ENCODE assay signal across 8 cellular contexts in the genomic region with DNA sequence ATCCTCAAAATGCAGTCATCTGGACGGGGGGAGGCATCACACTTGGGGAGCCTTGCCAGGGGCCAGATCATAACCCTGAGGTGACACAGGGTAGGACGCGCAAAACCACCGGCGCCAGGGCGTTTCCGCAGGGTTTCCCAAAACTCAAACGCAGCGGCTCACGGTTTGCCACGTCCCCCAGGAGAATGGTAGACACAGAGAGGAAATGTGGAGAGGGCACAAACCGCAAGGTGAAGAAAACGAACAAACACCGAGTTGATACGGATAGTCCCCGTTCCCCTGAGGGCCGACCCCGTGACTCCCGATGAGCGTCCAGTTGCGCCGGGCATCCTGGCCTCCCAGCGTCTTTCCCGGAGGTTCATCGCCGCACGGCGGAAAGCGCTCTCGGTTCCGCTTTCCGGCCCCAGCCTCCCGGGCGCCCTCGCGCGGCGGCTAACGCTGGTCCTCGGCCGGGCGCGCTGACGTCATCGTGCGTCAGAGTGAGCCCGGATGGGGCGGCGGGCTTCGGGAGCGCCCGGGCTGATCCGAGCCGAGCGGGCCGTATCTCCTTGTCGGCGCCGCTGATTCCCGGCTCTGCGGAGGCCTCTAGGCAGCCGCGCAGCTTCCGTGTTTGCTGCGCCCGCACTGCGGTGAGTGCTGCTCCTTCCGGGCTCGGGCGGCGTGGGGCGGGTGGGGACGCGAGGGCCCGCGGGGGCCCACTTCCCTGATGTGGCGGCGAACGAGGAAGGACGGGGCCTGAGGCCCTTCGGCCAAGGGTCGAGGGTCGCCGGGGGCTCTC. TPM values are rescaled to one million over a fixed set of nuclear protein-coding genes. Genes with fewer than 3 reads are reported as not detected.
DNase-seq lines count a peak whose midpoint lies in the region; ATAC-seq, FAIRE-seq and TF ChIP-seq lines count a peak whose summit lies in the region.

A gene (plus strand): TSS at position 467 of the 778 bp plus-strand sequence. CDS start 2,641 bp downstream, outside the sequence.

- H3K4me3 ChIP-seq in adrenal gland (peak within 1 kb of the TSS; percentile 62 to 79 (median 75)), prostate gland (peak within 1 kb of the TSS; percentile 89), urinary bladder (ENCODE audit: low read depth, low read length) (peak within 1 kb of the TSS; percentile 82)

- H3K4me1 ChIP-seq in adrenal gland (replicated peaks in 1 of 2) (peaks cover 0 to 22% of the 10 kb centered on the region in 2 donors), prostate gland (replicated peaks) (no peaks in the 10 kb centered on the region), urinary bladder (ENCODE audit: insufficient read depth) (no peaks in the 10 kb centered on the region)

- intact Hi-C loops in adrenal gland (cut with DNase I): no loop called here
- intact Hi-C loops in left cardiac atrium (cut with DNase I): loop anchor here (5.0 to 10.0 kb wide), 2 partner anchors 110 to 148 kb away; no protein-coding TSS in a partner anchor
- intact Hi-C loops in prostate gland (cut with DNase I): loop anchor here (2.0 to 10.0 kb wide), 3 partner anchors 30 to 232 kb away; a partner anchor contains a TSS

- CTCF ChIA-PET in T-cell (lab: Charles Lee): interaction anchor here (0.6 kb wide), 2 partner anchors 52 to 130 kb away, joined by 3 to 4 read pairs; no protein-coding TSS in a partner anchor

- DNase-seq in GM12891 (ENCODE audit: insufficient read length, low spot score) (peak; percentile 65), NCI-H128 (lab: John Stamatoyannopoulos, UW; ENCODE audit: unreplicated experiment) (peak; percentile 85), T-cell (peak; percentile 88 to 98 (median 94)), adrenal gland (peak; percentile 90 to 97 (median 95)), left cardiac atrium (peak; percentile 97), prostate gland (ENCODE audit: low spot score) (peak; percentile 93)

- peak within 1 kb of the TSS; percentile 99 for H3K27ac Mint-ChIP-seq in T-cell

- H3K36me3 ChIP-seq in adrenal gland (replicated peaks in 1 of 2) (peaks cover 0 to 16% of the 10 kb centered on the region in 2 donors), prostate gland (no peaks in the 10 kb centered on the region), urinary bladder (ENCODE audit: insufficient read depth) (no peaks in the 10 kb centered on the region)

- peak; percentile 94 for FAIRE-seq in GM12891 (lab: Jason Lieb, UNC)

- TF ChIP-seq CTCF in adrenal gland (IDR thresholded peaks at IDR 0.05) (peak; percentile 63 to 91 (median 74)), prostate gland (IDR thresholded peaks at IDR 0.05) (peak; percentile 72 to 98 (median 90))

- H3K27me3 ChIP-seq in adrenal gland (no peaks in the 10 kb centered on the region), prostate gland (replicated peaks; ENCODE audit: insufficient read depth) (no peaks in the 10 kb centered on the region)

- no peaks in the 10 kb centered on the region for H3K27me3 Mint-ChIP-seq in T-cell

- H3K36me3 Mint-ChIP-seq in T-cell: peaks cover 18% of the 10 kb centered on the region

- 0 to 1% (median 0%) methylated on average over 11 to 84 of the region's 84 CpGs for WGBS in adrenal gland, 4 donors
- WGBS in prostate gland: 0% methylated on average over 52 of the region's 84 CpGs
- under 1% methylated on average over 84 of the region's 84 CpGs for WGBS in urinary bladder

- H3K9me3 ChIP-seq in adrenal gland (replicated peaks in 1 of 3): no peaks in the 10 kb centered on the region
- no peaks in the 10 kb centered on the region for H3K9me3 ChIP-seq in prostate gland

- H3K9me3 Mint-ChIP-seq in T-cell: no peaks in the 10 kb centered on the region

- peak within 1 kb of the TSS; percentile 80 to 100 (median 99) for H3K27ac ChIP-seq in adrenal gland
- H3K27ac ChIP-seq in prostate gland: peak within 1 kb of the TSS; percentile 98 to 100
- H3K27ac ChIP-seq in urinary bladder (ENCODE audit: low read depth): peak within 1 kb of the TSS; percentile 95

- POLR2A ChIA-PET in T-cell (lab: Charles Lee): interaction anchor here (0.6 to 4.3 kb wide), 3 partner anchors 13 to 718 kb away, joined by 4 to 50 read pairs (median 4); no protein-coding TSS in a partner anchor

- peak within 1 kb of the TSS; percentile 92 to 98 (median 98) for H3K4me3 Mint-ChIP-seq in T-cell

- TF ChIP-seq POLR2A in GM12891 (IDR thresholded peaks at IDR 0.05; ENCODE audit: low read depth, low read length) (peak; percentile 67), adrenal gland (IDR thresholded peaks at IDR 0.05) (peak; percentile 86 to 94), prostate gland (IDR thresholded peaks at IDR 0.05) (peak; percentile 88)

- peaks cover 40 to 50% (median 50%) of the 10 kb centered on the region in 3 donors for H3K4me1 Mint-ChIP-seq in T-cell

- ATAC-seq in HG02759 (IDR thresholded peaks at IDR 0.05; ENCODE audit: unreplicated experiment) (peak; percentile 87), T-cell (replicated peaks in 1 of 4) (peak; percentile 85 to 92 (median 90)), left cardiac atrium (peak; percentile 98)

TF ChIP-seq in GM12891, 5 proteins besides CTCF, POLR2A, EP300 and RAD21:
- peak; percentile 55; the same call in 1 of the 2 replicates for TF ChIP-seq POU2F2 (IDR thresholded peaks at IDR 0.05; ENCODE audit: low read depth, low read length)
- peak; percentile 55 for TF ChIP-seq PAX5 (IDR thresholded peaks at IDR 0.05; ENCODE audit: insufficient read depth, low read length, severe bottlenecking)
- TF ChIP-seq POLR2AphosphoS5 (IDR thresholded peaks at IDR 0.05; ENCODE audit: low read depth, low read length): peak; percentile 69
- TF ChIP-seq SPI1 (IDR thresholded peaks at IDR 0.05; ENCODE audit: low read depth, low read length): peak; percentile 93
- TF ChIP-seq TAF1 (IDR thresholded peaks at IDR 0.05; ENCODE audit: low read depth, low read length): peak; percentile 62; the same call in 1 of the 2 replicates

RNA-seq across cellular contexts. Expression of the gene that starts here (rescaled TPM):
- 19.6 TPM for polyA plus RNA-seq in GM12891 (2012; ENCODE audit: low read depth, missing spikeins)
- total RNA-seq in T-cell: 100 to 1,000 TPM in 1 of 5 donors, 10 to 100 TPM in 4; 53.3 to 100 (median 60.8) TPM
- 100 to 1,000 TPM in 1 of 8 donors, 10 to 100 TPM in 7; 33.4 to 112 (median 48.4) TPM for total RNA-seq in adrenal gland
- polyA plus RNA-seq in adrenal gland: 10 to 100 TPM; 25.8 to 50.1 (median 27.9) TPM
- total RNA-seq in left cardiac atrium: 10 to 100 TPM; 30.4 to 34.2 TPM
- 10 to 100 TPM; 48.7 to 54.5 TPM for total RNA-seq in prostate gland
- 104 TPM for total RNA-seq in urinary bladder
- polyA plus RNA-seq in urinary bladder: 20.9 TPM

Comparison
In these comparisons a context has a peak if more than half of its experiments do, and no peak if none do; other contexts are left out.
1. Peak in every context shown above with its lines: DNase-seq, ATAC-seq, H3K4me3 ChIP-seq and H3K27ac ChIP-seq.
2. intact Hi-C loops: an anchor here in left cardiac atrium (5.0 to 10.0 kb wide) and prostate gland (2.0 to 10.0 kb wide); none called in adrenal gland.